In genomic region chr19:10625762-10626138, GRCh38 we compare ENCODE assay signal across 10 cellular contexts. TPM values are rescaled to one million over a fixed set of nuclear protein-coding genes. Genes with fewer than 3 reads are reported as not detected.
A peak's percentile ranks its signal among the peaks of the same experiment; 100 is the strongest.
DNase-seq lines count a peak whose midpoint lies in the region; ATAC-seq and TF ChIP-seq lines count a peak whose summit lies in the region.
"Had no signal": no experiment of that assay in that cellular context is flagged by ENCODE, and none has a peak within 500 bp of the region (broad histone marks: within the 10 kb centered on the region; RNA-seq: fewer than 3 reads in every experiment).

No MANE protein-coding gene starts in this region.

- H3K27ac Mint-ChIP-seq in natural killer cell: peak overlapping the region; percentile 68 to 74
- H3K27ac Mint-ChIP-seq in natural killer cell treated with Interleukin-12 subunit alpha and Interleukin-12 subunit beta and Interleukin-15 and Interleukin-18, amount 100 ng/mL, for 72 hours: peak overlapping the region in 1 of 2 donors; percentile 86
- peak overlapping the region in 8 of 9 donors; percentile 20 to 75 (median 60) for H3K27ac Mint-ChIP-seq in naive thymus-derived CD4-positive, alpha-beta T cell

- in situ Hi-C loops in KBM-7 (cut with MboI; ENCODE audit: low pct_unique_long_range_greater_than_20kb, low sequenced_read_pairs): no loop called here

- H3K4me1 ChIP-seq in esophagus squamous epithelium (peaks cover 11 to 63% (median 30%) of the 10 kb centered on the region in 3 donors), vagina (peaks cover 30% of the 10 kb centered on the region)
- peaks cover 10 to 14% of the 10 kb centered on the region in 2 donors for H3K4me1 ChIP-seq in naive thymus-derived CD4-positive, alpha-beta T cell (ENCODE audit: control insufficient read depth in 2 of 2, insufficient read depth in 2 of 2, low read length in 2 of 2)

- no peaks in the 10 kb centered on the region for H3K9me3 Mint-ChIP-seq in natural killer cell
- H3K9me3 Mint-ChIP-seq in natural killer cell treated with Interleukin-12 subunit alpha and Interleukin-12 subunit beta and Interleukin-15 and Interleukin-18, amount 100 ng/mL, for 72 hours: no peaks in the 10 kb centered on the region
- H3K9me3 Mint-ChIP-seq in naive thymus-derived CD4-positive, alpha-beta T cell: no peaks in the 10 kb centered on the region

- H3K4me1 Mint-ChIP-seq in natural killer cell: peaks cover 37 to 44% of the 10 kb centered on the region in 2 donors
- H3K4me1 Mint-ChIP-seq in natural killer cell treated with Interleukin-12 subunit alpha and Interleukin-12 subunit beta and Interleukin-15 and Interleukin-18, amount 100 ng/mL, for 72 hours (ENCODE audit: low read depth in 2 of 2): peaks cover 15 to 26% of the 10 kb centered on the region in 2 donors
- peaks cover 31 to 45% (median 34%) of the 10 kb centered on the region in 7 donors for H3K4me1 Mint-ChIP-seq in naive thymus-derived CD4-positive, alpha-beta T cell

- no peaks in the 10 kb centered on the region for H3K27me3 Mint-ChIP-seq in natural killer cell (ENCODE audit: low read depth in 2 of 2)
- H3K27me3 Mint-ChIP-seq in natural killer cell treated with Interleukin-12 subunit alpha and Interleukin-12 subunit beta and Interleukin-15 and Interleukin-18, amount 100 ng/mL, for 72 hours: no peaks in the 10 kb centered on the region
- no peaks in the 10 kb centered on the region for H3K27me3 Mint-ChIP-seq in naive thymus-derived CD4-positive, alpha-beta T cell

- H3K4me3 Mint-ChIP-seq in natural killer cell: peak overlapping the region; percentile 55
- no peak overlapping the region for H3K4me3 Mint-ChIP-seq in natural killer cell treated with Interleukin-12 subunit alpha and Interleukin-12 subunit beta and Interleukin-15 and Interleukin-18, amount 100 ng/mL, for 72 hours
- peak overlapping the region in 3 of 10 donors; percentile 29 to 41 (median 35) for H3K4me3 Mint-ChIP-seq in naive thymus-derived CD4-positive, alpha-beta T cell

- H3K27ac ChIP-seq in esophagus squamous epithelium: peak overlapping the region; percentile 89 to 97 (median 94)
- H3K27ac ChIP-seq in naive thymus-derived CD4-positive, alpha-beta T cell (ENCODE audit: low read depth, low read length): peak overlapping the region; percentile 48
- peak overlapping the region; percentile 95 for H3K27ac ChIP-seq in vagina

- H3K36me3 ChIP-seq in esophagus squamous epithelium (peaks cover 4 to 38% (median 4%) of the 10 kb centered on the region in 3 donors), vagina (peaks cover 0 to 16% of the 10 kb centered on the region in 2 donors)
- H3K36me3 ChIP-seq in naive thymus-derived CD4-positive, alpha-beta T cell (ENCODE audit: control insufficient read depth in 2 of 3, insufficient read depth in 3 of 3, low read length in 3 of 3): peaks cover 7 to 37% (median 8%) of the 10 kb centered on the region in 3 experiments

- H3K27me3 ChIP-seq in esophagus squamous epithelium: no peaks in the 10 kb centered on the region
- H3K27me3 ChIP-seq in naive thymus-derived CD4-positive, alpha-beta T cell (ENCODE audit: control insufficient read depth in 2 of 2, insufficient read depth in 2 of 2, low read length in 2 of 2): no peaks in the 10 kb centered on the region
- H3K27me3 ChIP-seq in vagina: no peaks in the 10 kb centered on the region

- intact Hi-C loops in natural killer cell (cut with micrococcal nuclease) (no loop called here), esophagus squamous epithelium (cut with DNase I) (no loop called here), vagina (cut with DNase I) (no loop called here)
- intact Hi-C loops in naive thymus-derived CD4-positive, alpha-beta T cell (cut with micrococcal nuclease): no loop called here

- no peaks in the 10 kb centered on the region for H3K9me3 ChIP-seq in esophagus squamous epithelium
- no peaks in the 10 kb centered on the region for H3K9me3 ChIP-seq in naive thymus-derived CD4-positive, alpha-beta T cell (ENCODE audit: control insufficient read depth in 2 of 3, low read length in 3 of 3)
- H3K9me3 ChIP-seq in vagina: no peaks in the 10 kb centered on the region

- CTCF ChIA-PET in naive thymus-derived CD4-positive, alpha-beta T cell (lab: Charles Lee): interaction anchor here (0.6 to 1.9 kb wide), 2 partner anchors 45 to 75 kb away, joined by 3 to 9 read pairs; no protein-coding TSS in a partner anchor

- TF ChIP-seq CTCF in natural killer cell (IDR thresholded peaks at IDR 0.05) (no peak), esophagus squamous epithelium (IDR thresholded peaks at IDR 0.05) (no peak), vagina (IDR thresholded peaks at IDR 0.05) (no peak)

- ATAC-seq in natural killer cell: no peak
- ATAC-seq in natural killer cell treated with Interleukin-12 subunit alpha and Interleukin-12 subunit beta and Interleukin-15 and Interleukin-18, amount 100 ng/mL, for 72 hours: no peak
- no peak for ATAC-seq in naive thymus-derived CD4-positive, alpha-beta T cell

- TF ChIP-seq POLR2A in esophagus squamous epithelium (IDR thresholded peaks at IDR 0.05) (no peak), vagina (IDR thresholded peaks at IDR 0.05) (no peak)

- no peaks in the 10 kb centered on the region for H3K36me3 Mint-ChIP-seq in natural killer cell
- H3K36me3 Mint-ChIP-seq in natural killer cell treated with Interleukin-12 subunit alpha and Interleukin-12 subunit beta and Interleukin-15 and Interleukin-18, amount 100 ng/mL, for 72 hours: no peaks in the 10 kb centered on the region
- peaks cover 0 to 23% (median 13%) of the 10 kb centered on the region in 5 donors for H3K36me3 Mint-ChIP-seq in naive thymus-derived CD4-positive, alpha-beta T cell

- POLR2A ChIA-PET in naive thymus-derived CD4-positive, alpha-beta T cell (lab: Charles Lee): interaction anchor here (0.7 to 16.7 kb wide), 3 partner anchors 9 to 307 kb away, joined by 5 to 190 read pairs (median 7); no protein-coding TSS in a partner anchor

- peak overlapping the region; percentile 68 to 89 (median 84) for H3K4me3 ChIP-seq in esophagus squamous epithelium
- no peak overlapping the region for H3K4me3 ChIP-seq in naive thymus-derived CD4-positive, alpha-beta T cell (ENCODE audit: low read length)
- H3K4me3 ChIP-seq in vagina: peak overlapping the region; percentile 73 to 76

- DNase-seq in natural killer cell (no peak), esophagus squamous epithelium (lab: John Stamatoyannopoulos, UW) (no peak), vagina (ENCODE audit: extremely low spot score in 2 of 2) (no peak), KBM-7 (no peak), NCI-H82 (lab: John Stamatoyannopoulos, UW) (no peak)
- no peak for DNase-seq in natural killer cell treated with Interleukin-12 subunit alpha and Interleukin-12 subunit beta and Interleukin-15 and Interleukin-18, amount 100 ng/mL, for 72 hours (ENCODE audit: low spot score)
- no peak for DNase-seq in naive thymus-derived CD4-positive, alpha-beta T cell
- no peak for DNase-seq in activated naive CD4-positive, alpha-beta T cell treated with Interleukin-2 at 50 U/mL for 16 hours
- DNase-seq: activated CD4-positive, alpha-beta T cell treated with anti-CD3 and anti-CD28 coated beads for 4 hours; MV-4-11 had no signal

- 25 to 38% methylated on average over 7 to 10 of the region's 10 CpGs for WGBS in esophagus squamous epithelium, 2 donors

RNA-seq across cellular contexts. Expression of gene SLC44A2, which starts 0.4 kb away (rescaled TPM):
- total RNA-seq in natural killer cell (100 to 1,000 TPM; 231 to 306 (median 279) TPM), esophagus squamous epithelium (10 to 100 TPM; 59.7 to 82.8 (median 69.8) TPM), vagina (89.4 TPM)
- total RNA-seq in natural killer cell treated with Interleukin-12 subunit alpha and Interleukin-12 subunit beta and Interleukin-15 and Interleukin-18, amount 100 ng/mL, for 72 hours: 10 to 100 TPM; 63.9 to 67.9 TPM
- 100 to 1,000 TPM; 148 to 272 (median 194) TPM for total RNA-seq in naive thymus-derived CD4-positive, alpha-beta T cell
- 100 to 1,000 TPM; 216 to 375 TPM for polyA plus RNA-seq in naive thymus-derived CD4-positive, alpha-beta T cell

RNA-seq across cellular contexts. Expression of gene ILF3, which starts 28.4 kb away (rescaled TPM):
- total RNA-seq in natural killer cell: 100 to 1,000 TPM; 329 to 365 (median 332) TPM
- total RNA-seq in natural killer cell treated with Interleukin-12 subunit alpha and Interleukin-12 subunit beta and Interleukin-15 and Interleukin-18, amount 100 ng/mL, for 72 hours: 100 to 1,000 TPM; 298 to 579 TPM
- total RNA-seq in esophagus squamous epithelium: 100 to 1,000 TPM in 2 of 4 donors, 10 to 100 TPM in 2; 68.7 to 123 (median 98.3) TPM
- total RNA-seq in naive thymus-derived CD4-positive, alpha-beta T cell: 100 to 1,000 TPM; 346 to 515 (median 368) TPM
- 10 to 100 TPM; 91.0 to 99.9 TPM for polyA plus RNA-seq in naive thymus-derived CD4-positive, alpha-beta T cell
- total RNA-seq in vagina: 125 TPM

RNA-seq across cellular contexts. Expression of gene AP1M2, which starts 38.6 kb away (rescaled TPM):
- total RNA-seq in natural killer cell (1 to 10 TPM in 1 of 3 donors, not detected in 2; 1.3 TPM), esophagus squamous epithelium (10 to 100 TPM; 24.8 to 67.0 (median 57.1) TPM), vagina (29.0 TPM)
- total RNA-seq in natural killer cell treated with Interleukin-12 subunit alpha and Interleukin-12 subunit beta and Interleukin-15 and Interleukin-18, amount 100 ng/mL, for 72 hours: not detected
- total RNA-seq in naive thymus-derived CD4-positive, alpha-beta T cell: not detected
- polyA plus RNA-seq in naive thymus-derived CD4-positive, alpha-beta T cell: not detected

RNA-seq across cellular contexts. Expression of gene CDKN2D, which starts 57.0 kb away (rescaled TPM):
- 100 to 1,000 TPM in 2 of 3 donors, 10 to 100 TPM in 1; 82.7 to 102 (median 101) TPM for total RNA-seq in natural killer cell
- 10 to 100 TPM; 28.0 to 33.9 TPM for total RNA-seq in natural killer cell treated with Interleukin-12 subunit alpha and Interleukin-12 subunit beta and Interleukin-15 and Interleukin-18, amount 100 ng/mL, for 72 hours
- total RNA-seq in esophagus squamous epithelium: 10 to 100 TPM in 1 of 4 donors, 1 to 10 TPM in 3; 5.1 to 14.4 (median 6.2) TPM
- total RNA-seq in naive thymus-derived CD4-positive, alpha-beta T cell: 10 to 100 TPM; 20.5 to 73.9 (median 47.5) TPM
- 100 to 1,000 TPM in 1 of 2 donors, 10 to 100 TPM in 1; 72.9 to 102 TPM for polyA plus RNA-seq in naive thymus-derived CD4-positive, alpha-beta T cell
- 22.8 TPM for total RNA-seq in vagina

RNA-seq across cellular contexts. Expression of gene KRI1, which starts 59.9 kb away (rescaled TPM):
- 10 to 100 TPM; 36.6 to 53.0 (median 49.5) TPM for total RNA-seq in natural killer cell
- 10 to 100 TPM; 50.9 to 89.6 TPM for total RNA-seq in natural killer cell treated with Interleukin-12 subunit alpha and Interleukin-12 subunit beta and Interleukin-15 and Interleukin-18, amount 100 ng/mL, for 72 hours
- 10 to 100 TPM; 18.2 to 30.3 (median 23.9) TPM for total RNA-seq in esophagus squamous epithelium
- 10 to 100 TPM; 48.4 to 84.1 (median 60.4) TPM for total RNA-seq in naive thymus-derived CD4-positive, alpha-beta T cell
- 10 to 100 TPM; 13.7 to 47.6 TPM for polyA plus RNA-seq in naive thymus-derived CD4-positive, alpha-beta T cell
- total RNA-seq in vagina: 21.6 TPM

Comparison
In these comparisons a context has a peak if more than half of its experiments do, and no peak if none do; other contexts are left out.
1. RNA of gene AP1M2, which starts 38.6 kb away (total RNA-seq): 24.8 to 67.0 TPM in esophagus squamous epithelium and 29.0 TPM in vagina (single experiment); 1.3 TPM in natural killer cell, not detected in naive thymus-derived CD4-positive, alpha-beta T cell and not detected in natural killer cell treated with Interleukin-12 subunit alpha and Interleukin-12 subunit beta and Interleukin-15 and Interleukin-18, amount 100 ng/mL, for 72 hours; every median in the first group is over 10 times any median in the second.
2. Peak in every context shown above with its lines, with median percentiles within 50 percentile points of each other: H3K27ac ChIP-seq.